18 cellular contexts compared by ENCODE assay signal in the genomic region with DNA sequence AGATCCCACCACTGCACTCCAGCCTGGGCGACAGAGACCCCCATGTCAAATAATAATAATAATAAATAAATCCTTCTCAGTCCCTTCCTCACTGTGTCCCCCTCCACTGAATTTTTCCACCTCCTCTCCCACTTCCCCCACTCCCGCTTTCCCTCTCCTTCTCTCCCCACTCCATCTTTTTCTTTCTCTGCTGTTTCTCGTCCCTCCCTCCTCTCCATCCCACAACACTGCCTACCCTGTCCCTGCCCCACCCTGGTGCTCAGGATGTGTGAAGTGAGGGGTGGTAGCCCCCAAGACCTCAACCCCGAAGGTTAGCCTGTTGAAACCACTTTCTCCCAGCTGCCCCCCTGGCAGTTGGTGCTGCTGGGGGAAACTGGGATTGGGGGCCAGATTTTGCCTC. TPM values are rescaled to one million over a fixed set of nuclear protein-coding genes. Genes with fewer than 3 reads are reported as not detected.
DNase-seq lines count a peak whose midpoint lies in the region; ATAC-seq and TF ChIP-seq lines count a peak whose summit lies in the region.
"Had no signal": no experiment of that assay in that cellular context is flagged by ENCODE, and none has a peak within 500 bp of the region (broad histone marks: within the 10 kb centered on the region; RNA-seq: fewer than 3 reads in every experiment).

No MANE protein-coding gene starts in this region.

- no peak overlapping the region for H3K27ac ChIP-seq in HEK293 (ENCODE audit: extremely low read depth, low read depth, low read length)
- H3K27ac ChIP-seq: BLaER1 had no signal

- H3K4me3 Mint-ChIP-seq in chondrocyte (ENCODE audit: unreplicated experiment) = no peak overlapping the region
- H3K4me3 Mint-ChIP-seq: CD14-positive monocyte; CD4-positive, alpha-beta memory T cell; CD4-positive, CD25-positive, alpha-beta regulatory T cell; CD8-positive, alpha-beta memory T cell had no signal

- no peaks in the 10 kb centered on the region for H3K9me3 Mint-ChIP-seq in chondrocyte (ENCODE audit: low read depth)
- H3K9me3 Mint-ChIP-seq: CD8-positive, alpha-beta memory T cell had no signal

- CTCF ChIA-PET in HEK293 (lab: Yijun Ruan, JAX) = no interaction called here

- no peaks in the 10 kb centered on the region; the same call in 1 of the 2 replicates for H3K4me1 ChIP-seq in HEK293 (ENCODE audit: control insufficient read depth, insufficient read depth, low read length)
- H3K4me1 ChIP-seq: BLaER1, Caco-2 had no signal

- DNase-seq in chondrocyte (ENCODE audit: low spot score) = peak; percentile 33
- DNase-seq in sciatic nerve (ENCODE audit: low spot score) = peak; percentile 14
- no peak for DNase-seq in SW480 (ENCODE audit: low spot score)
- DNase-seq in cerebellar nuclear complex (lab: John Stamatoyannopoulos, UW) = no peak
- DNase-seq: 8988T; ACHN; Calu3; CD4-positive, alpha-beta memory T cell; CD4-positive, CD25-positive, alpha-beta regulatory T cell; CD8-positive, alpha-beta memory T cell; DMS79 treated with DMSO at 0.1 percent for 48 hours; GF-D8 had no signal

- H3K36me3 Mint-ChIP-seq in chondrocyte (ENCODE audit: low read depth) = peaks cover 4% of the 10 kb centered on the region
- H3K36me3 Mint-ChIP-seq: CD14-positive monocyte had no signal

- H3K27ac Mint-ChIP-seq in chondrocyte (ENCODE audit: unreplicated experiment) = no peak overlapping the region
- H3K27ac Mint-ChIP-seq: CD14-positive monocyte; CD4-positive, alpha-beta memory T cell; CD4-positive, CD25-positive, alpha-beta regulatory T cell; CD8-positive, alpha-beta memory T cell had no signal

- H3K4me1 Mint-ChIP-seq in chondrocyte (ENCODE audit: low read depth) = no peaks in the 10 kb centered on the region
- H3K4me1 Mint-ChIP-seq: CD14-positive monocyte; CD4-positive, CD25-positive, alpha-beta regulatory T cell; CD8-positive, alpha-beta memory T cell had no signal

- H3K9me3 ChIP-seq in HEK293 (ENCODE audit: control insufficient read depth, insufficient read depth, low read depth, low read length) = no peaks in the 10 kb centered on the region
- H3K9me3 ChIP-seq: BE2C, BLaER1, Caco-2 had no signal

- peaks cover 25% of the 10 kb centered on the region for H3K27me3 Mint-ChIP-seq in chondrocyte (ENCODE audit: low read depth)

- no peak overlapping the region for H3K4me3 ChIP-seq in HEK293 (ENCODE audit: low read depth, low read length)
- H3K4me3 ChIP-seq: BLaER1 had no signal

- POLR2A ChIA-PET in HEK293 (lab: Yijun Ruan, JAX) = no interaction called here

- ATAC-seq in sciatic nerve = no peak

- no peak for TF ChIP-seq CTCF in HEK293 (tag by site-specific recombination; IDR thresholded peaks at IDR 0.05)
- TF ChIP-seq CTCF in chondrocyte (IDR thresholded peaks at IDR 0.05) = no peak

- intact Hi-C loops in sciatic nerve (cut with DNase I) = no loop called here

- no peaks in the 10 kb centered on the region for H3K36me3 ChIP-seq in HEK293 (ENCODE audit: control insufficient read depth in 2 of 2, insufficient read depth in 1 of 2, low read length in 2 of 2)
- H3K36me3 ChIP-seq: BE2C, BLaER1 had no signal

TF ChIP-seq in HEK293, 187 proteins besides CTCF, POLR2A, EP300 and RAD21:
- TF ChIP-seq ZNF830 (tag by site-specific recombination; IDR thresholded peaks at IDR 0.05; ENCODE audit: low read depth) = no peak
- TF ChIP-seq PRDM1 (tag by site-specific recombination; IDR thresholded peaks at IDR 0.05) = peak; percentile 53; the same call in 1 of the 2 replicates
- no peak for TF ChIP-seq ZNF768 (tag by site-specific recombination; IDR thresholded peaks at IDR 0.05)
TF ChIP-seq in HEK293: peak in this region for 1.

RNA-seq across cellular contexts. Expression of gene STH, which starts 34.4 kb away (rescaled TPM):
- total RNA-seq in chondrocyte = not detected in 3 replicates
- total RNA-seq in sciatic nerve = not detected
- total RNA-seq: A673; Caco-2; Calu3; CD4-positive, alpha-beta memory T cell; CD4-positive, CD25-positive, alpha-beta regulatory T cell; CD8-positive, alpha-beta memory T cell had no signal

Comparison
In these comparisons a context has a peak if more than half of its experiments do, and no peak if none do; other contexts are left out.
1. DNase-seq: peak in chondrocyte (single experiment) and sciatic nerve (single experiment); none in SW480 (single experiment) and cerebellar nuclear complex (0 of 2).